Comparison of ENCODE assay signal across 1 cellular context in genomic region chr10:27152687-27153086, GRCh38.
TF ChIP-seq lines count a peak whose summit lies in the region.

No MANE protein-coding gene starts in this region.

TF ChIP-seq in neural cell, 6 proteins besides CTCF, POLR2A, EP300 and RAD21 (continued from another document):
- no peak for TF ChIP-seq MXI1 (conservative IDR thresholded peaks at IDR 0.05; ENCODE audit: poor library complexity, severe bottlenecking)
